In the genomic region with DNA sequence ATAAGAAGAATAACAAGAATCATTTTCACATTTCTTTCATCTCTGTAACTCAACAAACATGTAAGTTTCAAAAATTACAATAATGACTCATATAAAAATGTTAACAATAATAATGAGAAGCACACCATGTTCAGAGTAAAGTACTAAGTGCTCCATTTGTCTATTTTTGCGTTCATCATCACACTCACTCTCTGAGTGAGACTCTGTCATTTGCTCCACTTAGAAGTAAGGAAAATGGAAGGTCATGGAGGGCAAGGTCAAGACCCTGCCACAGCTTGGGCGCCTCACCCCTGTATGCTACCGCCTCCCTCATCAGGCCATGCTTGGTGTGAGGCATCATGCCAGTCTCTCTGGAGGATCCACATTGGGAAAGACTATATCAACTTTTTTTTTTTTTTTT, we compare ENCODE assay signal across 1 cellular context.
TF ChIP-seq lines count a peak whose summit lies in the region.

No MANE protein-coding gene starts in this region.

TF ChIP-seq in IMR-90, 13 proteins besides CTCF, POLR2A, EP300 and RAD21 (continued from another document):
- TF ChIP-seq, protein P1, sequence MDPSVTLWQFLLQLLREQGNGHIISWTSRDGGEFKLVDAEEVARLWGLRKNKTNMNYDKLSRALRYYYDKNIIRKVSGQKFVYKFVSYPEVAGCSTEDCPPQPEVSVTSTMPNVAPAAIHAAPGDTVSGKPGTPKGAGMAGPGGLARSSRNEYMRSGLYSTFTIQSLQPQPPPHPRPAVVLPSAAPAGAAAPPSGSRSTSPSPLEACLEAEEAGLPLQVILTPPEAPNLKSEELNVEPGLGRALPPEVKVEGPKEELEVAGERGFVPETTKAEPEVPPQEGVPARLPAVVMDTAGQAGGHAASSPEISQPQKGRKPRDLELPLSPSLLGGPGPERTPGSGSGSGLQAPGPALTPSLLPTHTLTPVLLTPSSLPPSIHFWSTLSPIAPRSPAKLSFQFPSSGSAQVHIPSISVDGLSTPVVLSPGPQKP (IDR thresholded peaks at IDR 0.05; ENCODE audit: borderline replicate concordance, low read depth, low read length), result no peak
- TF ChIP-seq RCOR1 (IDR thresholded peaks at IDR 0.05; ENCODE audit: insufficient replicate concordance, low read length), result no peak
- TF ChIP-seq, protein P2, sequence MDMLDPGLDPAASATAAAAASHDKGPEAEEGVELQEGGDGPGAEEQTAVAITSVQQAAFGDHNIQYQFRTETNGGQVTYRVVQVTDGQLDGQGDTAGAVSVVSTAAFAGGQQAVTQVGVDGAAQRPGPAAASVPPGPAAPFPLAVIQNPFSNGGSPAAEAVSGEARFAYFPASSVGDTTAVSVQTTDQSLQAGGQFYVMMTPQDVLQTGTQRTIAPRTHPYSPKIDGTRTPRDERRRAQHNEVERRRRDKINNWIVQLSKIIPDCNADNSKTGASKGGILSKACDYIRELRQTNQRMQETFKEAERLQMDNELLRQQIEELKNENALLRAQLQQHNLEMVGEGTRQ (IDR thresholded peaks at IDR 0.05; ENCODE audit: low read depth, low read length), result no peak
